In the genomic region with DNA sequence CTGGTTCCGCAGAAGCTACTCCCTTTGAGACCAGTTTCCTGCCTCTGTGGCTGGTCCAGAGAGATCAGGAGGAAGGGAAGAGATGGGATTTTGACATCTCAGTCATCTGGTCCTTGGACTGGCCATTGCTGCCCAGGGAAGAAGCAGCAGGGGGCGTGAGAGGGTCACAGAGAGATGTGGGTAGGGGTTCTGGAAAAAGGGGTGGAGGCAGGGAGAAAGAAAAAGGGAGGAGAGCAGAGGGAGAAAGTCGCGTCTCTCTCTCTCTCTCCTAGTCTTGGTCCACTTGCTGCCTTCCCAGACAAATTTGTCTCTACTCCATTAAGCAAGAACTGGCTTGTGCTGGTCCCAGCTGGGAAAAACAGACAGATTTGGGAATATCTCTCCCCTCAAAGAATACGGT, we compare ENCODE assay signal across 8 cellular contexts. TPM values are rescaled to one million over a fixed set of nuclear protein-coding genes. Genes with fewer than 3 reads are reported as not detected.
DNase-seq lines count a peak whose midpoint lies in the region; ATAC-seq and TF ChIP-seq lines count a peak whose summit lies in the region.

No MANE protein-coding gene starts in this region.

- in situ Hi-C loops in transverse colon (cut with MboI; ENCODE audit: low pct_ligation_motif_present in 1 of 4, low pct_unique_long_range_greater_than_20kb in 1 of 4, low sequenced_read_pairs in 3 of 4), result loop anchor here in 2 of 4 donors (5.0 to 10.0 kb wide), 2 partner anchors 50 to 53 kb away; a partner anchor contains a TSS

- intact Hi-C loops in transverse colon (cut with DNase I; ENCODE audit: low total_unique reads), result loop anchor here (5.0 kb wide), 1 partner anchor 53 kb away; a partner anchor contains a TSS

- TF ChIP-seq EP300 in transverse colon (IDR thresholded peaks at IDR 0.05; ENCODE audit: low read depth), result no peak

- H3K4me1 ChIP-seq in ACC112 (ENCODE audit: control insufficient read depth, insufficient read depth, low read length, unreplicated experiment) (no peaks in the 10 kb centered on the region), SJCRH30 (no peaks in the 10 kb centered on the region), transverse colon (no peaks in the 10 kb centered on the region)

- no peak overlapping the region for H3K4me3 ChIP-seq in ACC112 (ENCODE audit: low read depth, low read length)
- H3K4me3 ChIP-seq in GM12875 (ENCODE audit: low read depth, low read length), result no peak overlapping the region
- no peak overlapping the region for H3K4me3 ChIP-seq in SJCRH30
- H3K4me3 ChIP-seq in transverse colon, result no peak overlapping the region

- WGBS in transverse colon (ENCODE audit: low coverage in 1 of 2), 2 donors, result 50% methylated on average over 5 of the region's 5 CpGs; no CpG with 5 or more reads in 1 of the 2 donors

- no peak for TF ChIP-seq POLR2A in transverse colon (IDR thresholded peaks at IDR 0.05)

- peak overlapping the region; percentile 9 for H3K4me3 Mint-ChIP-seq in glutamatergic neuron (ENCODE audit: unreplicated experiment)

- no peaks in the 10 kb centered on the region for H3K79me2 ChIP-seq in ACC112 (ENCODE audit: control insufficient read depth, insufficient read depth, low read length, unreplicated experiment)

- H3K9me3 Mint-ChIP-seq in glutamatergic neuron (ENCODE audit: unreplicated experiment), result peaks cover 4% of the 10 kb centered on the region

- H3K27me3 Mint-ChIP-seq in glutamatergic neuron (ENCODE audit: unreplicated experiment), result no peaks in the 10 kb centered on the region

- no peak overlapping the region for H3K27ac Mint-ChIP-seq in glutamatergic neuron (ENCODE audit: unreplicated experiment)

- ATAC-seq in GM19023 (IDR thresholded peaks at IDR 0.05; ENCODE audit: unreplicated experiment), result no peak

- no peaks in the 10 kb centered on the region for H3K27me3 ChIP-seq in ACC112 (ENCODE audit: insufficient read depth, low read length)
- H3K27me3 ChIP-seq in SJCRH30, result no peaks in the 10 kb centered on the region
- H3K27me3 ChIP-seq in transverse colon, result no peaks in the 10 kb centered on the region

- H3K36me3 Mint-ChIP-seq in glutamatergic neuron (ENCODE audit: unreplicated experiment), result no peaks in the 10 kb centered on the region

- TF ChIP-seq CTCF in GM12875 (IDR thresholded peaks at IDR 0.05; ENCODE audit: borderline replicate concordance, insufficient read depth, low read depth, low read length) (peak; percentile 38; the same call in 1 of the 2 replicates), glutamatergic neuron (IDR thresholded peaks at IDR 0.05; ENCODE audit: partially characterized antibody, unreplicated experiment) (peak; percentile 57), transverse colon (IDR thresholded peaks at IDR 0.05) (peak in 3 of 5 experiments; percentile 12 to 24 (median 22))

- DNase-seq in SJCRH30, result peak; percentile 63 to 70
- DNase-seq in glutamatergic neuron, result peak; percentile 90
- no peak for DNase-seq in transverse colon
- DNase-seq in GM19240 (ENCODE audit: insufficient read length, low spot score), result no peak
- DNase-seq in HPDE6-E6E7 (ENCODE audit: extremely low spot score), result no peak

- peaks cover 8% of the 10 kb centered on the region for H3K4me1 Mint-ChIP-seq in glutamatergic neuron (ENCODE audit: low read depth, unreplicated experiment)

- H2AFZ ChIP-seq in ACC112 (ENCODE audit: low read length, unreplicated experiment), result peak overlapping the region; percentile 77

- H3K36me3 ChIP-seq in ACC112 (ENCODE audit: insufficient read depth, low read length) (no peaks in the 10 kb centered on the region), SJCRH30 (no peaks in the 10 kb centered on the region), transverse colon (no peaks in the 10 kb centered on the region)

- H3K27ac ChIP-seq in ACC112 (ENCODE audit: low read depth, low read length), result no peak overlapping the region
- H3K27ac ChIP-seq in SJCRH30, result no peak overlapping the region
- no peak overlapping the region for H3K27ac ChIP-seq in transverse colon

- H3K9me3 ChIP-seq in SJCRH30 (replicated peaks) (no peaks in the 10 kb centered on the region), transverse colon (no peaks in the 10 kb centered on the region)

RNA-seq across cellular contexts. Expression of a gene that starts 4.4 kb away (rescaled TPM):
- 0.14 and 0.38 TPM in 2 replicates for total RNA-seq in SJCRH30 (2014; rRNA removed; shearing (Covaris generic))
- total RNA-seq in glutamatergic neuron (ENCODE audit: unreplicated experiment), result not detected
- total RNA-seq in transverse colon, result under 1 TPM in 2 of 4 donors, not detected in 2; 0.32 to 0.41 TPM

RNA-seq across cellular contexts. Expression of a gene that starts 6.8 kb away (rescaled TPM):
- 17.3 and 17.6 TPM in 2 replicates for total RNA-seq in SJCRH30 (2014; rRNA removed; shearing (Covaris generic))
- total RNA-seq in glutamatergic neuron (ENCODE audit: unreplicated experiment) (97.3 TPM), transverse colon (100 to 1,000 TPM in 1 of 4 donors, 10 to 100 TPM in 3; 21.7 to 106 (median 67.7) TPM)

RNA-seq across cellular contexts. Expression of a gene that starts 16.3 kb away (rescaled TPM):
- total RNA-seq in SJCRH30 (2014; rRNA removed; shearing (Covaris generic)), result 0.04 and 0.10 TPM in 2 replicates
- total RNA-seq in glutamatergic neuron (ENCODE audit: unreplicated experiment), result 11.3 TPM
- total RNA-seq in transverse colon, result 10 to 100 TPM in 1 of 4 donors, 1 to 10 TPM in 1, under 1 TPM in 2; 0.40 to 20.6 (median 2.3) TPM

RNA-seq across cellular contexts. Expression of a gene that starts 19.7 kb away (rescaled TPM):
- 30.2 and 30.6 TPM in 2 replicates for total RNA-seq in SJCRH30 (2014; rRNA removed; shearing (Covaris generic))
- total RNA-seq in glutamatergic neuron (ENCODE audit: unreplicated experiment) (108 TPM), transverse colon (10 to 100 TPM; 11.7 to 25.4 (median 22.4) TPM)

RNA-seq across cellular contexts. Expression of a gene that starts 44.5 kb away (rescaled TPM):
- total RNA-seq in SJCRH30 (2014; rRNA removed; shearing (Covaris generic)), result 0.10 and 0.30 TPM in 2 replicates
- total RNA-seq in glutamatergic neuron (ENCODE audit: unreplicated experiment) (1.7 TPM), transverse colon (1 to 10 TPM in 2 of 4 donors, not detected in 2; 2.3 to 4.3 TPM)

Comparison
In these comparisons a context has a peak if more than half of its experiments do, and no peak if none do; other contexts are left out.
1. DNase-seq: peak in SJCRH30 (2 of 2) and glutamatergic neuron (single experiment); none in transverse colon (single experiment), GM19240 (single experiment) and HPDE6-E6E7 (single experiment).
2. Peak in every context shown above with its lines, with median percentiles within 50 percentile points of each other: CTCF ChIP-seq.